31 cellular contexts compared by ENCODE assay signal in genomic region chr13:43387880-43388279, GRCh38.
A peak's percentile ranks its signal among the peaks of the same experiment; 100 is the strongest.
DNase-seq lines count a peak whose midpoint lies in the region; ATAC-seq and TF ChIP-seq lines count a peak whose summit lies in the region.
"Had no signal": no experiment of that assay in that cellular context is flagged by ENCODE, and none has a peak within 500 bp of the region (broad histone marks: within the 10 kb centered on the region; RNA-seq: fewer than 3 reads in every experiment).

No MANE protein-coding gene starts in this region.

- no peak for ATAC-seq in right lobe of liver
- ATAC-seq: activated CD4-positive, CD25-positive, alpha-beta regulatory T cell treated with anti-CD3 and anti-CD28 coated beads, Interleukin-2, amount 50 U/mL, for 24 hours; activated T-cell treated with anti-CD3 and anti-CD28 coated beads, Interleukin-2, amount 50 U/mL, for 72 hours; Panc1; sciatic nerve had no signal

- no peaks in the 10 kb centered on the region for H4K20me1 ChIP-seq in mammary epithelial cell (ENCODE audit: insufficient read depth, low read length)

- H3K4me3 ChIP-seq in mammary epithelial cell (replicated peaks in 1 of 3; ENCODE audit: insufficient read depth in 1 of 3, low read depth in 2 of 3, low read length in 3 of 3) = no peak overlapping the region
- H3K4me3 ChIP-seq in right lobe of liver = no peak overlapping the region
- H3K4me3 ChIP-seq: adrenal gland, GM23248, heart right ventricle, lower lobe of right lung had no signal

- H3K9me3 Mint-ChIP-seq in MCF 10A (ENCODE audit: unreplicated experiment) (no peaks in the 10 kb centered on the region), progenitor cell of endocrine pancreas (ENCODE audit: low read depth) (no peaks in the 10 kb centered on the region), chondrocyte (ENCODE audit: low read depth) (no peaks in the 10 kb centered on the region)
- H3K9me3 Mint-ChIP-seq: activated naive CD4-positive, alpha-beta T cell treated with anti-CD3 and anti-CD28 coated beads for 36 hours; activated T-cell treated with anti-CD3 and anti-CD28 coated beads, Interleukin-2, amount 50 U/mL, for 72 hours; brain; IgD-negative memory B cell; nephron progenitor cell had no signal

- H3K4me1 Mint-ChIP-seq in MCF 10A (ENCODE audit: insufficient read depth, unreplicated experiment) (no peaks in the 10 kb centered on the region), progenitor cell of endocrine pancreas (ENCODE audit: low read depth) (peaks cover 29% of the 10 kb centered on the region), chondrocyte (ENCODE audit: low read depth) (peaks cover 16% of the 10 kb centered on the region)
- H3K4me1 Mint-ChIP-seq: CD4-positive, CD25-positive, alpha-beta regulatory T cell; IgD-negative memory B cell; nephron progenitor cell had no signal

- no peaks in the 10 kb centered on the region for H3K9me3 ChIP-seq in mammary epithelial cell (replicated peaks; ENCODE audit: insufficient read depth, low read length)
- H3K9me3 ChIP-seq in right lobe of liver = no peaks in the 10 kb centered on the region
- H3K9me3 ChIP-seq: adrenal gland, heart right ventricle, lower lobe of right lung had no signal

- CTCF ChIA-PET in mammary epithelial cell (lab: Charles Lee; ENCODE audit: low non-redundant PET) = no interaction called here
- CTCF ChIA-PET in MCF 10A (lab: Yijun Ruan, JAX) = no interaction called here

- TF ChIP-seq CTCF in mammary epithelial cell (conservative IDR thresholded peaks at IDR 0.05 in 1 of 2, IDR thresholded peaks at IDR 0.05 in 1 of 2; ENCODE audit: extremely low read depth in 1 of 2, insufficient read depth in 1 of 2, low read depth in 1 of 2, low read length in 2 of 2) = no peak
- TF ChIP-seq CTCF in MCF 10A (IDR thresholded peaks at IDR 0.05; ENCODE audit: unreplicated experiment) = no peak
- TF ChIP-seq CTCF in VCaP (conservative IDR thresholded peaks at IDR 0.05) = no peak
- no peak for TF ChIP-seq CTCF in progenitor cell of endocrine pancreas (IDR thresholded peaks at IDR 0.05; ENCODE audit: unreplicated experiment)
- no peak for TF ChIP-seq CTCF in chondrocyte (IDR thresholded peaks at IDR 0.05)
- TF ChIP-seq CTCF in right lobe of liver (IDR thresholded peaks at IDR 0.05) = no peak

- no peak overlapping the region for H3K9ac ChIP-seq in mammary epithelial cell (ENCODE audit: insufficient read depth, low read length)
- H3K9ac ChIP-seq: GM23248, parathyroid adenoma had no signal

- H3K36me3 Mint-ChIP-seq in MCF 10A (ENCODE audit: insufficient read depth, unreplicated experiment) = no peaks in the 10 kb centered on the region
- H3K36me3 Mint-ChIP-seq in progenitor cell of endocrine pancreas (ENCODE audit: insufficient read depth) = no peaks in the 10 kb centered on the region
- H3K36me3 Mint-ChIP-seq in chondrocyte (ENCODE audit: low read depth) = no peaks in the 10 kb centered on the region
- H3K36me3 Mint-ChIP-seq: brain; CD4-positive, CD25-positive, alpha-beta regulatory T cell; IgD-negative memory B cell had no signal

- POLR2A ChIA-PET in MCF 10A (lab: Yijun Ruan, JAX) = no interaction called here

- peak overlapping the region; percentile 30 for H2AFZ ChIP-seq in mammary epithelial cell (ENCODE audit: low read depth, low read length)
- H2AFZ ChIP-seq: GM23248, parathyroid adenoma had no signal

- dilution Hi-C loops in mammary epithelial cell (cut with HindIII; ENCODE audit: low sequenced_read_pairs) = no loop called here

- no peak for TF ChIP-seq POLR2A in right lobe of liver (IDR thresholded peaks at IDR 0.05)

- BruUV-seq in mammary epithelial cell (replicated peaks; lab: Mats Ljungman, UMichigan) (no TSS peak), MCF 10A (replicated peaks; lab: Mats Ljungman, UMichigan) (no TSS peak)

- peaks cover 16% of the 10 kb centered on the region for H3K4me1 ChIP-seq in mammary epithelial cell (ENCODE audit: insufficient read depth, low read length)
- H3K4me1 ChIP-seq in right lobe of liver = peaks cover 0 to 19% (median 3%) of the 10 kb centered on the region in 4 donors
- H3K4me1 ChIP-seq: adrenal gland, parathyroid adenoma had no signal

- no peak overlapping the region for H3K4me3 Mint-ChIP-seq in MCF 10A (ENCODE audit: unreplicated experiment)
- H3K4me3 Mint-ChIP-seq in progenitor cell of endocrine pancreas (ENCODE audit: low read depth) = no peak overlapping the region
- no peak overlapping the region for H3K4me3 Mint-ChIP-seq in chondrocyte (ENCODE audit: unreplicated experiment)
- H3K4me3 Mint-ChIP-seq: activated naive CD4-positive, alpha-beta T cell treated with anti-CD3 and anti-CD28 coated beads for 36 hours; activated T-cell treated with anti-CD3 and anti-CD28 coated beads, Interleukin-2, amount 50 U/mL, for 72 hours; brain; CD4-positive, CD25-positive, alpha-beta regulatory T cell; IgD-negative memory B cell; nephron progenitor cell had no signal

- 52% methylated on average over 2 of the region's 2 CpGs for WGBS in mammary epithelial cell (ENCODE audit: low coverage, missing lambda C conversion rate)
- 63% methylated on average over 2 of the region's 2 CpGs for WGBS in right lobe of liver (ENCODE audit: insufficient coverage, low coverage, low lambda C conversion rate, missing lambda C conversion rate)

- no peaks in the 10 kb centered on the region for H3K27me3 ChIP-seq in mammary epithelial cell (ENCODE audit: insufficient read depth, low read length)
- H3K27me3 ChIP-seq in right lobe of liver = no peaks in the 10 kb centered on the region
- H3K27me3 ChIP-seq: adrenal gland had no signal

- DNase-seq in mammary epithelial cell = no peak
- no peak for DNase-seq in MCF 10A (ENCODE audit: unreplicated experiment)
- no peak for DNase-seq in progenitor cell of endocrine pancreas (ENCODE audit: low spot score, unreplicated experiment)
- DNase-seq in chondrocyte (ENCODE audit: low spot score) = no peak
- no peak for DNase-seq in NCI-H510A (lab: John Stamatoyannopoulos, UW)
- no peak for DNase-seq in inferior parietal cortex (ENCODE audit: extremely low spot score)
- DNase-seq in right lobe of liver = no peak
- DNase-seq: activated CD4-positive, alpha-beta T cell treated with anti-CD3 and anti-CD28 coated beads, Interleukin-2, amount 50 U/mL, for 4 hours; activated naive CD4-positive, alpha-beta T cell treated with anti-CD3 and anti-CD28 coated beads for 36 hours; activated T-cell treated with anti-CD3 and anti-CD28 coated beads, Interleukin-2, amount 50 U/mL, for 72 hours; adrenal gland; AML-193; CD4-positive, CD25-positive, alpha-beta regulatory T cell; cerebellar nuclear complex; EL; foreskin melanocyte; GM23248; heart right ventricle; lower lobe of right lung; NCI-H1048; nephron progenitor cell; SHP77 treated with DMSO at 0.1 percent for 48 hours; stimulated activated CD4-positive, alpha-beta T cell treated with anti-CD3 and anti-CD28 coated beads, Interleukin-4, amount 100 ng/mL, for 24 hours; T-helper 2 cell had no signal

- no peaks in the 10 kb centered on the region for H3K79me2 ChIP-seq in mammary epithelial cell (ENCODE audit: insufficient read depth, low read length)
- H3K79me2 ChIP-seq: parathyroid adenoma had no signal

- intact Hi-C loops in mammary epithelial cell (cut with micrococcal nuclease) (loop anchor here (1.0 kb wide), 1 partner anchor 40 kb away; no protein-coding TSS in a partner anchor), MCF 10A (cut with micrococcal nuclease) (no loop called here), right lobe of liver (cut with DNase I) (no loop called here)

- in situ Hi-C loops in mammary epithelial cell (cut with MboI; ENCODE audit: low sequenced_read_pairs in 2 of 2) = no loop called here

- peak overlapping the region; percentile 13 for H3K27ac ChIP-seq in mammary epithelial cell (ENCODE audit: insufficient read depth, low read depth, low read length)
- peak overlapping the region; percentile 72 for H3K27ac ChIP-seq in VCaP
- no peak overlapping the region for H3K27ac ChIP-seq in right lobe of liver
- H3K27ac ChIP-seq: adrenal gland, GM23248, lower lobe of right lung, parathyroid adenoma had no signal

- H3K27ac Mint-ChIP-seq in MCF 10A (ENCODE audit: low read depth, unreplicated experiment) (no peak overlapping the region), progenitor cell of endocrine pancreas (peak overlapping the region; percentile 71), chondrocyte (ENCODE audit: unreplicated experiment) (no peak overlapping the region)
- H3K27ac Mint-ChIP-seq: activated naive CD4-positive, alpha-beta T cell treated with anti-CD3 and anti-CD28 coated beads for 36 hours; activated T-cell treated with anti-CD3 and anti-CD28 coated beads, Interleukin-2, amount 50 U/mL, for 72 hours; CD4-positive, CD25-positive, alpha-beta regulatory T cell; IgD-negative memory B cell had no signal

- H3K36me3 ChIP-seq in mammary epithelial cell (ENCODE audit: insufficient read depth, low read length) = no peaks in the 10 kb centered on the region
- H3K36me3 ChIP-seq in right lobe of liver = no peaks in the 10 kb centered on the region
- H3K36me3 ChIP-seq: adrenal gland, heart right ventricle, lower lobe of right lung had no signal

- H3K4me2 ChIP-seq in mammary epithelial cell (ENCODE audit: insufficient read depth, low read depth, low read length) = peak overlapping the region; percentile 66

- H3K27me3 Mint-ChIP-seq in MCF 10A (ENCODE audit: insufficient read depth, unreplicated experiment) = no peaks in the 10 kb centered on the region
- no peaks in the 10 kb centered on the region for H3K27me3 Mint-ChIP-seq in progenitor cell of endocrine pancreas
- no peaks in the 10 kb centered on the region for H3K27me3 Mint-ChIP-seq in chondrocyte (ENCODE audit: low read depth)
- H3K27me3 Mint-ChIP-seq: brain had no signal

Comparison
In these comparisons a context has a peak if more than half of its experiments do, and no peak if none do; other contexts are left out.
1. H3K27ac ChIP-seq: peak in mammary epithelial cell (single experiment) and VCaP (single experiment); none in right lobe of liver (0 of 3).